ENCODE assay signal across 7 cellular contexts in the genomic region with DNA sequence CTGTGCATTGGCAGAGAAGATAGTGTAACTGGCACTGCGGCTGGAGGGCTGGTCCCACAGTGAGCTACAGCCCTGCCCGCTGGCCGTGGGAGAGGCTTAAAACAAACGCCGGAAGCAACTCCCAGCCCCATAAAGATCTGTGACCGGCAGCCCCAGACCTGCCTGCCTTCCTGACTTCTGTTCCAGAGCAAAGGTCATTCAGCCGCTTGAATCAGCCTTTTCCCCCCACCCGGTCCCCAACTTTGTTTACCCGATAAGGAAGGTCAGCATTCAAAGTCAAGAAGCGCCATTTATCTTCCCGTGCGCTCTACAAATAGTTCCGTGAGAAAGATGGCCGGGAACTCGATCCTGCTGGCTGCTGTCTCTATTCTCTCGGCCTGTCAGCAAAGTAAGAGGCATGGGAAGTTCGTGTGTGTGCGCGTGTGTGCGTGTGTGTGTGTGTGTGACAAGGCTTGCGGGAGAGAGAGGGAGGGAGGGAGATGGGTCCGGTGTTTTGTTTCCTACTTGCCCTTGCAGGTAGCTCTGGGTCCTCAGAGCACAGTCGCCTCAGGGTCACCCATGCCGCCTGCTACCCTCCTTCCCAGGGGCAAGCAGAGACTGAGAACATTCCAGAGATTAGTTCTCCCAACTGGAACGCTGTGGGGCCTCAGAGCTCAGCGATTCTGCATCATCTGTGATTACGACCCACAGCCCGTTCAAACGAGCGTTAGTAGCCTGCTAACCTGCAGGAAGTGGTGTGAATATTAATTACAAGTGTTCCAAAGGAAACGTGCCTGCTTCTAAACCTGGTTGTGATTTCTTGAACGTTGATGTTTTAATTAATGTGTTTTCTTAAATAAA. TPM values are rescaled to one million over a fixed set of nuclear protein-coding genes. Genes with fewer than 3 reads are reported as not detected.
DNase-seq lines count a peak whose midpoint lies in the region; ATAC-seq, FAIRE-seq and TF ChIP-seq lines count a peak whose summit lies in the region.

A gene (plus strand): TSS at position 130 of the 840 bp plus-strand sequence. CDS start 201 bp downstream, at position 331.

- no peak within 1 kb of the TSS for H2BK5ac ChIP-seq in H9 (ENCODE audit: insufficient read length, low read length)

- no peak within 1 kb of the TSS for H3K23ac ChIP-seq in H9 (ENCODE audit: insufficient read length, low read depth, low read length)

- H4K8ac ChIP-seq in H9 (replicated peaks; ENCODE audit: insufficient read length, low read depth, low read length) = no peak within 1 kb of the TSS

- H2AK5ac ChIP-seq in H9 (ENCODE audit: insufficient read length, low read length) = no peak within 1 kb of the TSS

- H3K27me3 Mint-ChIP-seq in H9 (ENCODE audit: low read depth) = peaks cover 3% of the 10 kb centered on the region

- peak within 1 kb of the TSS; percentile 17 for H2AFZ ChIP-seq in H9 (ENCODE audit: low read length)

- H3K27ac ChIP-seq in H9 (ENCODE audit: insufficient read length, low read depth, low read length) = no peak within 1 kb of the TSS

- H2BK20ac ChIP-seq in H9 (ENCODE audit: low read depth, low read length, poor library complexity, severe bottlenecking) = no peak within 1 kb of the TSS

- H3K79me2 ChIP-seq in H9 (ENCODE audit: insufficient read depth, low read length) = no peaks in the 10 kb centered on the region

- H3K36me3 Mint-ChIP-seq in H9 (ENCODE audit: insufficient read depth in 1 of 3, low read depth in 3 of 3) = peaks cover 0 to 6% (median 4%) of the 10 kb centered on the region in 3 experiments; a peak in 4 of 7 replicates

- H3K4me3 ChIP-seq in LNCaP clone FGC (ENCODE audit: low read depth, low read length) (peak within 1 kb of the TSS; percentile 79), iPS-15b (ENCODE audit: low read depth, low read length) (peak within 1 kb of the TSS; percentile 72)

- no peaks in the 10 kb centered on the region for H3K27me3 ChIP-seq in H9 (ENCODE audit: insufficient read depth, low read length)
- H3K27me3 ChIP-seq in iPS-15b (ENCODE audit: control insufficient read depth, insufficient read depth, low read length) = no peaks in the 10 kb centered on the region

- H3K18ac ChIP-seq in H9 (ENCODE audit: insufficient read length, low read depth, low read length) = peak within 1 kb of the TSS; percentile 90

- peak within 1 kb of the TSS; percentile 69 to 81 for H3K4me3 Mint-ChIP-seq in H9

- WGBS in H9 (ENCODE audit: extremely low coverage, insufficient read length, low lambda C conversion rate) = no CpG with 5 or more reads among the region's 32 CpGs

- H3T11ph ChIP-seq in H9 (ENCODE audit: low read length) = no peak within 1 kb of the TSS

- peaks cover 42 to 52% of the 10 kb centered on the region in 2 experiments for H3K4me1 Mint-ChIP-seq in H9

- H3K9me3 ChIP-seq in H9 (ENCODE audit: control insufficient read depth, low read depth, low read length) = no peaks in the 10 kb centered on the region
- no peaks in the 10 kb centered on the region for H3K9me3 ChIP-seq in iPS-15b (ENCODE audit: control insufficient read depth, insufficient read depth, low read length)

- DNase-seq in GM12891 (ENCODE audit: insufficient read length, low spot score) (peak; percentile 37), H9 (peak; percentile 68), LNCaP clone FGC (ENCODE audit: low read depth) (peak; percentile 66), brain pericyte (ENCODE audit: low read depth, low spot score) (peak; percentile 38), retina (peak; percentile 86)

- no peaks in the 10 kb centered on the region for H4K20me1 ChIP-seq in H9 (ENCODE audit: control insufficient read depth, insufficient read depth, insufficient read length)

- H3K4ac ChIP-seq in H9 (ENCODE audit: low read depth, low read length) = no peak within 1 kb of the TSS

- peak within 1 kb of the TSS; percentile 71 to 88 (median 82) for H3K27ac Mint-ChIP-seq in H9

- H3K23me2 ChIP-seq in H9 (ENCODE audit: insufficient read length, low read depth, low read length, poor library complexity, severe bottlenecking) = peaks cover 8% of the 10 kb centered on the region

- no peak within 1 kb of the TSS for H2BK12ac ChIP-seq in H9 (ENCODE audit: insufficient read length, low read depth, low read length)

- H3K9ac ChIP-seq in H9 (ENCODE audit: extremely low read depth, insufficient read length, low read length) = peak within 1 kb of the TSS; percentile 3
- H3K9ac ChIP-seq in iPS-15b (ENCODE audit: low read depth, low read length) = peak within 1 kb of the TSS; percentile 83

- peak; percentile 75 for FAIRE-seq in GM12891 (lab: Jason Lieb, UNC)

- 0 out of 2 replicates have a peak, but pooled peaks have one; percentile 34 for TF ChIP-seq POLR2A in GM12891 (IDR thresholded peaks at IDR 0.05; ENCODE audit: low read depth, low read length)

- H2BK120ac ChIP-seq in H9 (ENCODE audit: low read depth, low read length, poor library complexity, severe bottlenecking) = no peak within 1 kb of the TSS

- no peak within 1 kb of the TSS for H4K91ac ChIP-seq in H9 (ENCODE audit: insufficient read length, low read depth, low read length)

- no peak within 1 kb of the TSS for H2BK15ac ChIP-seq in H9 (ENCODE audit: low read depth, low read length)

- no peaks in the 10 kb centered on the region for H3K36me3 ChIP-seq in iPS-15b (ENCODE audit: control insufficient read depth, insufficient read depth, low read length)

- peak within 1 kb of the TSS; percentile 9 for H4K5ac ChIP-seq in H9 (ENCODE audit: insufficient read length, low read depth, low read length)

- peaks cover 3% of the 10 kb centered on the region; the same call in 1 of the 2 replicates for H3K4me1 ChIP-seq in H9 (ENCODE audit: insufficient read depth, low read length)
- H3K4me1 ChIP-seq in iPS-15b (ENCODE audit: control insufficient read depth, insufficient read depth, low read length) = peaks cover 7% of the 10 kb centered on the region

- ATAC-seq in SK-N-SH treated with all-trans-retinoic acid at 6 μM for 48 hours = peak; percentile 92

- TF ChIP-seq CTCF in H9 (conservative IDR thresholded peaks at IDR 0.05) (no peak), LNCaP clone FGC (IDR thresholded peaks at IDR 0.05; ENCODE audit: control insufficient read depth, extremely low read depth, insufficient read depth) (no peak)

- no peaks in the 10 kb centered on the region for H3K79me1 ChIP-seq in H9 (ENCODE audit: insufficient read depth, low read depth, low read length, poor library complexity, severe bottlenecking)

- H3K9me3 Mint-ChIP-seq in H9 = peaks cover 5% of the 10 kb centered on the region in 2 experiments; a peak in 3 of 5 replicates

- peak within 1 kb of the TSS; percentile 84; the same call in 1 of the 2 replicates for H3K14ac ChIP-seq in H9 (ENCODE audit: insufficient read depth, low read length)

- peak within 1 kb of the TSS; percentile 64 for H3K4me2 ChIP-seq in H9 (ENCODE audit: insufficient read depth, insufficient read length, low read length)

- H3K56ac ChIP-seq in H9 (ENCODE audit: insufficient read length, low read depth, low read length) = no peak within 1 kb of the TSS

TF ChIP-seq in GM12891, 5 proteins besides CTCF, POLR2A, EP300 and RAD21:
- no peak for TF ChIP-seq SPI1 (IDR thresholded peaks at IDR 0.05; ENCODE audit: low read depth, low read length)
- no peak for TF ChIP-seq PAX5 (IDR thresholded peaks at IDR 0.05; ENCODE audit: insufficient read depth, low read length, severe bottlenecking)
- TF ChIP-seq TAF1 (IDR thresholded peaks at IDR 0.05; ENCODE audit: low read depth, low read length) = peak; percentile 65; the same call in 1 of the 2 replicates
- no peak for TF ChIP-seq POLR2AphosphoS5 (IDR thresholded peaks at IDR 0.05; ENCODE audit: low read depth, low read length)
- 0 out of 2 replicates have a peak, but pooled peaks have one; percentile 44 for TF ChIP-seq POU2F2 (IDR thresholded peaks at IDR 0.05; ENCODE audit: low read depth, low read length)

TF ChIP-seq in SK-N-SH treated with all-trans-retinoic acid at 6 μM for 48 hours, 23 proteins besides CTCF, POLR2A, EP300 and RAD21:
- TF ChIP-seq RARB (CRISPR knock-in tag; IDR thresholded peaks at IDR 0.05) (no peak), BACH2 (CRISPR knock-in tag; IDR thresholded peaks at IDR 0.05; ENCODE audit: borderline replicate concordance) (no peak), PPARA (CRISPR knock-in tag; IDR thresholded peaks at IDR 0.05; ENCODE audit: borderline replicate concordance) (no peak), ZC3H10 (CRISPR knock-in tag; IDR thresholded peaks at IDR 0.05) (no peak), ESRRG (CRISPR knock-in tag; IDR thresholded peaks at IDR 0.05) (no peak), TCF4 (CRISPR knock-in tag; IDR thresholded peaks at IDR 0.05; ENCODE audit: borderline replicate concordance) (no peak), CSDC2 (CRISPR knock-in tag; IDR thresholded peaks at IDR 0.05) (no peak), SNAI2 (CRISPR knock-in tag; IDR thresholded peaks at IDR 0.05) (no peak)
- TF ChIP-seq, protein P1, sequence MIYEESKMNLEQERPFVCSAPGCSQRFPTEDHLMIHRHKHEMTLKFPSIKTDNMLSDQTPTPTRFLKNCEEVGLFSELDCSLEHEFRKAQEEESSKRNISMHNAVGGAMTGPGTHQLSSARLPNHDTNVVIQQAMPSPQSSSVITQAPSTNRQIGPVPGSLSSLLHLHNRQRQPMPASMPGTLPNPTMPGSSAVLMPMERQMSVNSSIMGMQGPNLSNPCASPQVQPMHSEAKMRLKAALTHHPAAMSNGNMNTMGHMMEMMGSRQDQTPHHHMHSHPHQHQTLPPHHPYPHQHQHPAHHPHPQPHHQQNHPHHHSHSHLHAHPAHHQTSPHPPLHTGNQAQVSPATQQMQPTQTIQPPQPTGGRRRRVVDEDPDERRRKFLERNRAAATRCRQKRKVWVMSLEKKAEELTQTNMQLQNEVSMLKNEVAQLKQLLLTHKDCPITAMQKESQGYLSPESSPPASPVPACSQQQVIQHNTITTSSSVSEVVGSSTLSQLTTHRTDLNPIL (CRISPR knock-in tag; IDR thresholded peaks at IDR 0.05; ENCODE audit: low read depth) = no peak
TF ChIP-seq in SK-N-SH treated with all-trans-retinoic acid at 6 μM for 48 hours: peak in this region for 0.

RNA-seq across cellular contexts. Expression of the gene that starts here (rescaled TPM):
- polyA plus RNA-seq in GM12891 (2012; ENCODE audit: low read depth, missing spikeins) = 33.4 TPM
- 6.4 and 6.5 TPM in 2 replicates for total RNA-seq in H9 (2021)
